24 cellular contexts compared by ENCODE assay signal in the genomic region with DNA sequence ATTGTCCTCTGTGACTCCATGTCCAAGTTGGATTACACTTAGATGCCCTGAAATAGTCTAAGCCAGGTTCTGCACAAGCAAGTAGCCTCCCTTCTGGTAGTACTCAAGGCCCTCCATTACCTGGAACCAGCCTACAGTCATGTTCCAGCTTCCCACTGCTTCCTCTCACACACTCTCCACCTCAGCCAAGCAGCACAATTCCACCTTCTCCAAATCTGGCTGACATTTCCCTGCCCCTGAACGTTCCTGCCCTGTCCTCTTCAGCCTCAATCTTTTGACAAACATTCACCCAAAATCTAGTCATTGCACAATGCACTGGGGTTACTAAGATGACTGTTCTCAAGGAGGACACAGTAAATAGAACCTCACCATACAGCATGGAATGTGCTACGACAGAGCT.
"Had no signal": no experiment of that assay in that cellular context is flagged by ENCODE, and none has a peak within 500 bp of the region (broad histone marks: within the 10 kb centered on the region; RNA-seq: fewer than 3 reads in every experiment).

No MANE protein-coding gene starts in this region.

- H3K4me1 ChIP-seq: pancreas, prostate gland had no signal

- DNase-seq: heart left ventricle; hypothalamus; immature natural killer cell; left ventricle myocardium inferior; naive thymus-derived CD8-positive, alpha-beta T cell; nucleus accumbens; pancreas; posterior cingulate gyrus; retina; right cardiac atrium; stimulated activated CD4-positive, alpha-beta T cell treated with anti-CD3 and anti-CD28 coated beads, Interleukin-12 subunit alpha, Interleukin-12 subunit beta, amount 100 ng/mL, for 4 hours; stimulated activated CD4-positive, alpha-beta T cell treated with anti-CD3 and anti-CD28 coated beads, Interleukin-15, amount 100 ng/mL, for 24 hours; stimulated activated CD4-positive, alpha-beta T cell treated with anti-CD3 and anti-CD28 coated beads, Interleukin-2, amount 100 ng/mL, for 24 hours; stimulated activated CD4-positive, alpha-beta T cell treated with anti-CD3 and anti-CD28 coated beads, Interleukin-4, amount 100 ng/mL, for 1 hour; stimulated activated naive B cell treated with anti-CD40 and anti-IgM and Interleukin-4, amounts not matched to agents 10 μg/mL and 1 μg/mL and 100 μg/mL, for 72 hours; stimulated activated naive CD8-positive, alpha-beta T cell treated with anti-CD3 and anti-CD28 coated beads, Interleukin-15, Interleukin-2, amounts not matched to agents 100 U/mL and 50 U/mL, for 24 hours; stomach; testis; thyroid gland; transverse colon had no signal

- H3K27me3 ChIP-seq: heart left ventricle, pancreas, stomach, testis, thyroid gland, transverse colon had no signal

- H3K36me3 ChIP-seq: heart left ventricle, left ventricle myocardium inferior, pancreas, prostate gland, stomach, thyroid gland, transverse colon had no signal

- H3K9me3 ChIP-seq: heart left ventricle, left ventricle myocardium inferior, pancreas, prostate gland, stomach, testis, thyroid gland, transverse colon had no signal

- ATAC-seq: heart left ventricle; naive thymus-derived CD8-positive, alpha-beta T cell; pancreas; right cardiac atrium; sciatic nerve; stimulated activated naive B cell treated with anti-CD40 and anti-IgM and Interleukin-4, amounts not matched to agents 10 μg/mL and 1 μg/mL and 100 μg/mL, for 72 hours; stimulated activated naive CD8-positive, alpha-beta T cell treated with anti-CD3 and anti-CD28 coated beads, Interleukin-15, Interleukin-2, amounts not matched to agents 100 U/mL and 50 U/mL, for 24 hours had no signal

- H3K27ac ChIP-seq: heart left ventricle, left ventricle myocardium inferior, pancreas, prostate gland, skin epidermis, stomach, testis, thyroid gland, transverse colon had no signal

- H3K4me3 ChIP-seq: heart left ventricle, left ventricle myocardium inferior, lung, pancreas, prostate gland, skin epidermis, stomach, testis, thyroid gland, transverse colon had no signal
